ENCODE assay signal across 11 cellular contexts in genomic region chr4:17812125-17812524, GRCh38. TPM values are rescaled to one million over a fixed set of nuclear protein-coding genes. Genes with fewer than 3 reads are reported as not detected.
DNase-seq lines count a peak whose midpoint lies in the region; ATAC-seq and TF ChIP-seq lines count a peak whose summit lies in the region.
"Had no signal": no experiment of that assay in that cellular context is flagged by ENCODE, and none has a peak within 500 bp of the region (broad histone marks: within the 10 kb centered on the region; RNA-seq: fewer than 3 reads in every experiment).

No MANE protein-coding gene starts in this region.

- no peaks in the 10 kb centered on the region for H3K27me3 Mint-ChIP-seq in activated CD8-positive, alpha-beta memory T cell treated with anti-CD3 and anti-CD28 coated beads, Interleukin-2, amount 10 ng/mL, durations not matched to agents 7 days and 5 days
- no peaks in the 10 kb centered on the region for H3K27me3 Mint-ChIP-seq in progenitor cell of endocrine pancreas
- H3K27me3 Mint-ChIP-seq: memory B cell had no signal

- TF ChIP-seq CTCF in OCI-LY1 (IDR thresholded peaks at IDR 0.05; ENCODE audit: low read length) (no peak), progenitor cell of endocrine pancreas (IDR thresholded peaks at IDR 0.05; ENCODE audit: unreplicated experiment) (no peak), stomach (IDR thresholded peaks at IDR 0.05) (no peak)

- no peaks in the 10 kb centered on the region for H4K20me1 ChIP-seq in OCI-LY1 (ENCODE audit: insufficient read depth, low read length)

- H3K4me3 ChIP-seq in OCI-LY1 (ENCODE audit: low read depth, low read length, poor library complexity, severe bottlenecking) = peak overlapping the region; percentile 98
- H3K4me3 ChIP-seq in ectodermal cell (ENCODE audit: insufficient read depth, low read depth, low read length) = peak overlapping the region; percentile 84
- H3K4me3 ChIP-seq in stomach = peak overlapping the region in 1 of 4 donors; percentile 68

- DNase-seq in activated CD8-positive, alpha-beta memory T cell treated with anti-CD3 and anti-CD28 coated beads, Interleukin-2, amount 10 ng/mL, durations not matched to agents 7 days and 5 days = no peak
- DNase-seq in activated CD8-positive, alpha-beta memory T cell treated with anti-CD3 and anti-CD28 coated beads, Interleukin-2, amount 50 U/mL, for 48 hours = no peak
- DNase-seq in progenitor cell of endocrine pancreas (ENCODE audit: low spot score, unreplicated experiment) (no peak), stomach (no peak), NCI-H1930 (lab: John Stamatoyannopoulos, UW) (no peak), NCI-H2196 (lab: John Stamatoyannopoulos, UW; ENCODE audit: unreplicated experiment) (no peak)
- DNase-seq: COR-L47, T-helper 9 cell had no signal

- H3K4me1 ChIP-seq in OCI-LY1 (ENCODE audit: insufficient read depth, low read length, severe bottlenecking) (peaks cover 30% of the 10 kb centered on the region), ectodermal cell (ENCODE audit: control insufficient read depth, insufficient read depth, low read length) (no peaks in the 10 kb centered on the region), stomach (peaks cover 28 to 49% (median 33%) of the 10 kb centered on the region in 4 donors)

- TF ChIP-seq EP300 in stomach (IDR thresholded peaks at IDR 0.05) = no peak

- H3K36me3 ChIP-seq in OCI-LY1 (ENCODE audit: insufficient read depth, low read length) (peaks cover 42% of the 10 kb centered on the region), ectodermal cell (ENCODE audit: control insufficient read depth, insufficient read depth, low read length) (peaks cover 20% of the 10 kb centered on the region), stomach (no peaks in the 10 kb centered on the region)

- H3K9ac ChIP-seq in OCI-LY1 (ENCODE audit: low read length) = peak overlapping the region; percentile 92

- H3K9me3 ChIP-seq in OCI-LY1 (ENCODE audit: low read length) = no peaks in the 10 kb centered on the region
- H3K9me3 ChIP-seq in ectodermal cell (ENCODE audit: control insufficient read depth, low read length) = no peaks in the 10 kb centered on the region
- no peaks in the 10 kb centered on the region for H3K9me3 ChIP-seq in stomach

- H3K27ac ChIP-seq in OCI-LY1 (ENCODE audit: low read depth, low read length, poor library complexity, severe bottlenecking) (no peak overlapping the region), ectodermal cell (ENCODE audit: insufficient read depth, low read depth, low read length, poor library complexity, severe bottlenecking) (no peak overlapping the region), stomach (no peak overlapping the region)

- peak overlapping the region; percentile 98 for H3K27ac Mint-ChIP-seq in activated CD8-positive, alpha-beta memory T cell treated with anti-CD3 and anti-CD28 coated beads, Interleukin-2, amount 10 ng/mL, durations not matched to agents 7 days and 5 days
- peak overlapping the region; percentile 33 for H3K27ac Mint-ChIP-seq in progenitor cell of endocrine pancreas

- H3K27me3 ChIP-seq in OCI-LY1 (ENCODE audit: insufficient read depth, low read length) (no peaks in the 10 kb centered on the region), ectodermal cell (ENCODE audit: control insufficient read depth, insufficient read depth, low read length, poor library complexity, severe bottlenecking) (no peaks in the 10 kb centered on the region), stomach (no peaks in the 10 kb centered on the region)

- CTCF ChIA-PET in activated CD8-positive, alpha-beta memory T cell treated with anti-CD3 and anti-CD28 coated beads, Interleukin-2, amount 10 ng/mL, durations not matched to agents 7 days and 5 days (lab: Charles Lee) = no interaction called here

- ATAC-seq in activated CD8-positive, alpha-beta memory T cell treated with anti-CD3 and anti-CD28 coated beads, Interleukin-2, amount 10 ng/mL, durations not matched to agents 7 days and 5 days = no peak

- H3K9me2 ChIP-seq in OCI-LY1 (ENCODE audit: low read depth, low read length) = no peaks in the 10 kb centered on the region

- peaks cover 71% of the 10 kb centered on the region for H3K79me2 ChIP-seq in OCI-LY1 (ENCODE audit: insufficient read depth, low read length)

- peak overlapping the region; percentile 87 for H3K4me2 ChIP-seq in OCI-LY1 (ENCODE audit: low read length)

- no peak overlapping the region for H2AFZ ChIP-seq in OCI-LY1 (ENCODE audit: low read length)

- intact Hi-C loops in stomach (cut with DNase I; ENCODE audit: low total_unique reads) = no loop called here

- no peak for TF ChIP-seq POLR2A in stomach (IDR thresholded peaks at IDR 0.05)

- H3F3A ChIP-seq in OCI-LY1 (ENCODE audit: insufficient read depth, low read length) = no peaks in the 10 kb centered on the region

- no peaks in the 10 kb centered on the region for H3K9me3 Mint-ChIP-seq in activated CD8-positive, alpha-beta memory T cell treated with anti-CD3 and anti-CD28 coated beads, Interleukin-2, amount 10 ng/mL, durations not matched to agents 7 days and 5 days (ENCODE audit: low read depth)
- no peaks in the 10 kb centered on the region for H3K9me3 Mint-ChIP-seq in progenitor cell of endocrine pancreas (ENCODE audit: low read depth)
- H3K9me3 Mint-ChIP-seq: memory B cell had no signal

- H3K4me1 Mint-ChIP-seq in activated CD8-positive, alpha-beta memory T cell treated with anti-CD3 and anti-CD28 coated beads, Interleukin-2, amount 10 ng/mL, durations not matched to agents 7 days and 5 days = peaks cover 48% of the 10 kb centered on the region
- H3K4me1 Mint-ChIP-seq in progenitor cell of endocrine pancreas (ENCODE audit: low read depth) = peaks cover 32% of the 10 kb centered on the region

- peaks cover 56% of the 10 kb centered on the region for H3K36me3 Mint-ChIP-seq in activated CD8-positive, alpha-beta memory T cell treated with anti-CD3 and anti-CD28 coated beads, Interleukin-2, amount 10 ng/mL, durations not matched to agents 7 days and 5 days
- peaks cover 4% of the 10 kb centered on the region for H3K36me3 Mint-ChIP-seq in progenitor cell of endocrine pancreas (ENCODE audit: insufficient read depth)

- WGBS in ectodermal cell, 2 experiments = 5 to 15% methylated on average over 2 to 3 of the region's 3 CpGs
- WGBS in stomach, 5 donors = 8 to 16% (median 13%) methylated on average over 3 of the region's 3 CpGs

- peak overlapping the region; percentile 96 for H3K4me3 Mint-ChIP-seq in activated CD8-positive, alpha-beta memory T cell treated with anti-CD3 and anti-CD28 coated beads, Interleukin-2, amount 10 ng/mL, durations not matched to agents 7 days and 5 days
- H3K4me3 Mint-ChIP-seq in progenitor cell of endocrine pancreas (ENCODE audit: low read depth) = peak overlapping the region; percentile 96

RNA-seq across cellular contexts. Expression of gene NCAPG, which starts 1.3 kb away (rescaled TPM):
- total RNA-seq in activated CD8-positive, alpha-beta memory T cell treated with anti-CD3 and anti-CD28 coated beads, Interleukin-2, amount 10 ng/mL, durations not matched to agents 7 days and 5 days = 100 to 1,000 TPM in 1 of 2 experiments, 10 to 100 TPM in 1; 87.5 to 102 TPM
- polyA plus RNA-seq in ectodermal cell (2013, experiment 1 of 4) = 81.7 TPM
- polyA plus RNA-seq in ectodermal cell (2013, experiment 2 of 4) = 77.2 TPM
- polyA plus RNA-seq in ectodermal cell (2013, experiment 3 of 4) = 72.1 TPM
- 70.6 TPM for polyA plus RNA-seq in ectodermal cell (2013, experiment 4 of 4)
- total RNA-seq in progenitor cell of endocrine pancreas (17.9 and 22.0 TPM in 2 replicates), stomach (10 to 100 TPM in 2 of 5 donors, 1 to 10 TPM in 3; 1.3 to 16.3 (median 6.2) TPM)
- polyA plus RNA-seq in stomach = 1 to 10 TPM in 2 of 3 donors, under 1 TPM in 1; 0.61 to 5.3 (median 2.5) TPM

RNA-seq across cellular contexts. Expression of gene DCAF16, which starts 1.6 kb away (rescaled TPM):
- total RNA-seq in activated CD8-positive, alpha-beta memory T cell treated with anti-CD3 and anti-CD28 coated beads, Interleukin-2, amount 10 ng/mL, durations not matched to agents 7 days and 5 days = 10 to 100 TPM; 38.9 to 56.4 TPM
- polyA plus RNA-seq in ectodermal cell (2013, experiment 1 of 4) = 55.4 TPM
- polyA plus RNA-seq in ectodermal cell (2013, experiment 2 of 4) = 65.4 TPM
- polyA plus RNA-seq in ectodermal cell (2013, experiment 3 of 4) = 45.5 TPM
- polyA plus RNA-seq in ectodermal cell (2013, experiment 4 of 4) = 49.7 TPM
- total RNA-seq in progenitor cell of endocrine pancreas (63.1 and 72.3 TPM in 2 replicates), stomach (10 to 100 TPM in 4 of 5 donors, 1 to 10 TPM in 1; 2.9 to 49.8 (median 24.0) TPM)
- 1 to 10 TPM; 4.9 to 8.7 (median 6.5) TPM for polyA plus RNA-seq in stomach

RNA-seq across cellular contexts. Expression of gene FAM184B, which starts 30.7 kb away (rescaled TPM):
- total RNA-seq in activated CD8-positive, alpha-beta memory T cell treated with anti-CD3 and anti-CD28 coated beads, Interleukin-2, amount 10 ng/mL, durations not matched to agents 7 days and 5 days = under 1 TPM in 1 of 2 experiments, not detected in 1; 0.02 TPM
- 0.11 TPM for polyA plus RNA-seq in ectodermal cell (2013, experiment 1 of 4)
- polyA plus RNA-seq in ectodermal cell (2013, experiment 2 of 4) = 0.05 TPM
- not detected for polyA plus RNA-seq in ectodermal cell (2013, experiment 3 of 4)
- polyA plus RNA-seq in ectodermal cell (2013, experiment 4 of 4) = 0.04 TPM
- 0.17 and 0.20 TPM in 2 replicates for total RNA-seq in progenitor cell of endocrine pancreas
- under 1 TPM in 1 of 5 donors, not detected in 4; 0.18 TPM for total RNA-seq in stomach
- under 1 TPM in 1 of 3 donors, not detected in 2; 0.08 TPM for polyA plus RNA-seq in stomach
